33 cellular contexts compared by ENCODE assay signal in the genomic region with DNA sequence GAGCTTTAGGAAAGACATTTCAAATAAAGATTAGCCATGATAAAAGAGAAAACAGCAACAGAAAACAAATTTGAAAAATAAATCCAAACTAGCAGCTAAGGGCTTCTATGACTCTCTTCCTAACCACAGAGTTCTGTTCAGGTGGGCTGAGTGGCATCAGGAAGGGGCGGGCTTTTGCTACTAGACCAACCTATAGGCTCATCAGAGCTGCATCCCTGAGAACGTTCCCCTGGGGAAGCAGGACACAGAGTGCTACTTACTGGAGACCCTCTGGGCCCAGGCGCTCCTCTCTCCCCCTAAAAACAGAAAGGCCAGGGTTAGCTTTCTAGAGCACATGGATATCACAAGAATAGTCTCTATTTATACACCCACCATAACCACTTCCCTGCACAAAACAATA.
"Had no signal": no experiment of that assay in that cellular context is flagged by ENCODE, and none has a peak within 500 bp of the region (broad histone marks: within the 10 kb centered on the region; RNA-seq: fewer than 3 reads in every experiment).

No MANE protein-coding gene starts in this region.

- FAIRE-seq: endometrium, endothelial cell of umbilical vein had no signal

- H3K27ac Mint-ChIP-seq: activated CD4-positive, alpha-beta memory T cell treated with anti-CD3 and anti-CD28 coated beads, Interleukin-2, amount 10 ng/mL, durations not matched to agents 7 days and 5 days; activated CD4-positive, alpha-beta T cell treated with anti-CD3 and anti-CD28 coated beads, Interleukin-2, amount 10 ng/mL, durations not matched to agents 7 days and 5 days; activated naive CD4-positive, alpha-beta T cell treated with anti-CD3 and anti-CD28 coated beads, Interleukin-2, amount 10 ng/mL, durations not matched to agents 7 days and 5 days; activated naive CD4-positive, alpha-beta T cell treated with anti-CD3 and anti-CD28 coated beads, Interleukin-2, amount 50 U/mL, for 72 hours; activated naive CD8-positive, alpha-beta T cell treated with anti-CD3 and anti-CD28 coated beads, Interleukin-2, amount 10 ng/mL, durations not matched to agents 7 days and 5 days; activated T-cell treated with anti-CD3 and anti-CD28 coated beads, Interleukin-2, amount 50 U/mL, for 24 hours; activated T-cell treated with anti-CD3 and anti-CD28 coated beads, Interleukin-2, amount 50 U/mL, for 72 hours; brain; T-helper 17 cell; T-helper 2 cell treated with Interferon-gamma antibody and Interleukin-4, amounts not matched to agents 5 μg/mL and 100 μg/mL, for 36 hours had no signal

- H3K4me3 Mint-ChIP-seq: activated CD4-positive, alpha-beta memory T cell treated with anti-CD3 and anti-CD28 coated beads, Interleukin-2, amount 10 ng/mL, durations not matched to agents 7 days and 5 days; activated CD4-positive, alpha-beta T cell treated with anti-CD3 and anti-CD28 coated beads, Interleukin-2, amount 10 ng/mL, durations not matched to agents 7 days and 5 days; activated naive CD4-positive, alpha-beta T cell treated with anti-CD3 and anti-CD28 coated beads, Interleukin-2, amount 10 ng/mL, durations not matched to agents 7 days and 5 days; activated naive CD8-positive, alpha-beta T cell treated with anti-CD3 and anti-CD28 coated beads, Interleukin-2, amount 10 ng/mL, durations not matched to agents 7 days and 5 days; activated T-cell treated with anti-CD3 and anti-CD28 coated beads, Interleukin-2, amount 50 U/mL, for 24 hours; activated T-cell treated with anti-CD3 and anti-CD28 coated beads, Interleukin-2, amount 50 U/mL, for 72 hours; brain; T-helper 17 cell; T-helper 2 cell treated with Interferon-gamma antibody and Interleukin-4, amounts not matched to agents 5 μg/mL and 100 μg/mL, for 36 hours had no signal

- H3K4me1 ChIP-seq: ascending aorta, breast epithelium, colonic mucosa, esophagus squamous epithelium, gastroesophageal sphincter, heart right ventricle had no signal

- H3K4me1 Mint-ChIP-seq: activated CD4-positive, alpha-beta memory T cell treated with anti-CD3 and anti-CD28 coated beads, Interleukin-2, amount 10 ng/mL, durations not matched to agents 7 days and 5 days; activated CD4-positive, alpha-beta T cell treated with anti-CD3 and anti-CD28 coated beads, Interleukin-2, amount 10 ng/mL, durations not matched to agents 7 days and 5 days; activated naive CD4-positive, alpha-beta T cell treated with anti-CD3 and anti-CD28 coated beads, Interleukin-2, amount 10 ng/mL, durations not matched to agents 7 days and 5 days; brain; T-helper 17 cell had no signal

- H3K27ac ChIP-seq: ascending aorta, breast epithelium, cardiac muscle cell, colonic mucosa, epithelial cell of prostate, esophagus squamous epithelium, gastroesophageal sphincter, heart right ventricle, WERI-Rb-1 had no signal

- H3K9me3 Mint-ChIP-seq: activated CD4-positive, alpha-beta memory T cell treated with anti-CD3 and anti-CD28 coated beads, Interleukin-2, amount 10 ng/mL, durations not matched to agents 7 days and 5 days; activated CD4-positive, alpha-beta T cell treated with anti-CD3 and anti-CD28 coated beads, Interleukin-2, amount 10 ng/mL, durations not matched to agents 7 days and 5 days; activated naive CD4-positive, alpha-beta T cell treated with anti-CD3 and anti-CD28 coated beads, Interleukin-2, amount 10 ng/mL, durations not matched to agents 7 days and 5 days; activated naive CD4-positive, alpha-beta T cell treated with anti-CD3 and anti-CD28 coated beads, Interleukin-2, amount 50 U/mL, for 72 hours; activated naive CD8-positive, alpha-beta T cell treated with anti-CD3 and anti-CD28 coated beads, Interleukin-2, amount 10 ng/mL, durations not matched to agents 7 days and 5 days; activated T-cell treated with anti-CD3 and anti-CD28 coated beads, Interleukin-2, amount 50 U/mL, for 24 hours; T-helper 2 cell treated with Interferon-gamma antibody and Interleukin-4, amounts not matched to agents 5 μg/mL and 100 μg/mL, for 36 hours had no signal

- H3K9me3 ChIP-seq: ascending aorta, colonic mucosa, esophagus squamous epithelium had no signal

- H3K4me3 ChIP-seq: ascending aorta, breast epithelium, cardiac muscle cell, colonic mucosa, esophagus squamous epithelium, gastroesophageal sphincter, heart right ventricle had no signal

- H3K36me3 ChIP-seq: ascending aorta, breast epithelium, cardiac muscle cell, colonic mucosa, esophagus squamous epithelium, gastroesophageal sphincter, heart right ventricle, WERI-Rb-1 had no signal

- DNase-seq: activated CD4-positive, alpha-beta memory T cell treated with anti-CD3 and anti-CD28 coated beads, Interleukin-2, amount 10 ng/mL, durations not matched to agents 7 days and 5 days; activated CD4-positive, alpha-beta T cell treated with anti-CD3 and anti-CD28 coated beads for 1 hour; activated CD4-positive, alpha-beta T cell treated with anti-CD3 and anti-CD28 coated beads for 4 hours; activated CD4-positive, alpha-beta T cell treated with anti-CD3 and anti-CD28 coated beads, Interleukin-2, amount 10 ng/mL, durations not matched to agents 7 days and 5 days; activated CD4-positive, alpha-beta T cell treated with anti-CD3 and anti-CD28 coated beads, Interleukin-2, amount 50 U/mL, for 4 hours; activated CD8-positive, alpha-beta memory T cell treated with anti-CD3 and anti-CD28 coated beads, Interleukin-2, amount 50 U/mL, for 48 hours; activated gamma-delta T cell; activated naive CD4-positive, alpha-beta T cell; activated naive CD4-positive, alpha-beta T cell treated with anti-CD3 and anti-CD28 coated beads, Interleukin-2, amount 10 ng/mL, durations not matched to agents 7 days and 5 days; activated naive CD8-positive, alpha-beta T cell treated with anti-CD3 and anti-CD28 coated beads, Interleukin-2, amount 10 ng/mL, durations not matched to agents 7 days and 5 days; activated T-cell treated with anti-CD3 and anti-CD28 coated beads for 4 hours; activated T-cell treated with anti-CD3 and anti-CD28 coated beads, Interleukin-2, amount 50 U/mL, for 24 hours; activated T-cell treated with anti-CD3 and anti-CD28 coated beads, Interleukin-2, amount 50 U/mL, for 72 hours; central memory CD4-positive, alpha-beta T cell; cerebellar nuclear complex; colonic mucosa; effector CD8-positive, alpha-beta T cell; esophagus squamous epithelium; foreskin melanocyte; heart right ventricle; T-helper 17 cell; T1000; WERI-Rb-1 had no signal

- H3K27me3 Mint-ChIP-seq: activated CD4-positive, alpha-beta T cell treated with anti-CD3 and anti-CD28 coated beads, Interleukin-2, amount 10 ng/mL, durations not matched to agents 7 days and 5 days; activated naive CD4-positive, alpha-beta T cell treated with anti-CD3 and anti-CD28 coated beads, Interleukin-2, amount 10 ng/mL, durations not matched to agents 7 days and 5 days had no signal

- H3K27me3 ChIP-seq: ascending aorta, breast epithelium, cardiac muscle cell, colonic mucosa, gastroesophageal sphincter had no signal

- ATAC-seq: activated naive CD4-positive, alpha-beta T cell treated with anti-CD3 and anti-CD28 coated beads, Interleukin-2, amount 50 U/mL, for 72 hours; activated T-cell treated with anti-CD3 and anti-CD28 coated beads, Interleukin-2, amount 50 U/mL, for 72 hours; gastroesophageal sphincter; heart right ventricle; T-helper 17 cell had no signal

- H3K36me3 Mint-ChIP-seq: activated naive CD4-positive, alpha-beta T cell treated with anti-CD3 and anti-CD28 coated beads, Interleukin-2, amount 10 ng/mL, durations not matched to agents 7 days and 5 days; activated naive CD4-positive, alpha-beta T cell treated with anti-CD3 and anti-CD28 coated beads, Interleukin-2, amount 50 U/mL, for 72 hours; activated naive CD8-positive, alpha-beta T cell treated with anti-CD3 and anti-CD28 coated beads, Interleukin-2, amount 10 ng/mL, durations not matched to agents 7 days and 5 days; brain had no signal
